Comparison of ENCODE assay signal across 1 cellular context in genomic region chr5:139517683-139518564, GRCh38.
TF ChIP-seq lines count a peak whose summit lies in the region.

No MANE protein-coding gene starts in this region.

TF ChIP-seq in WTC11, 78 proteins besides CTCF, POLR2A, EP300 and RAD21 (continued from another document and continues in another):
- TF ChIP-seq ZNF281 (CRISPR knock-in tag; IDR thresholded peaks at IDR 0.05) (no peak), IRF2 (CRISPR knock-in tag; IDR thresholded peaks at IDR 0.05; ENCODE audit: borderline replicate concordance, low read depth) (no peak), ZNF263 (CRISPR knock-in tag; IDR thresholded peaks at IDR 0.05; ENCODE audit: low read depth) (0 out of 2 replicates have a peak, but pooled peaks have one; percentile 9), ZNF396 (CRISPR knock-in tag; IDR thresholded peaks at IDR 0.05; ENCODE audit: borderline replicate concordance) (no peak), KAT7 (CRISPR knock-in tag; IDR thresholded peaks at IDR 0.05; ENCODE audit: borderline replicate concordance) (peak; percentile 83; the same call in 1 of the 2 replicates), IRF1 (CRISPR knock-in tag; IDR thresholded peaks at IDR 0.05) (peak; percentile 65; the same call in 1 of the 2 replicates), E2F1 (CRISPR knock-in tag; IDR thresholded peaks at IDR 0.05) (no peak), ELF4 (CRISPR knock-in tag; IDR thresholded peaks at IDR 0.05; ENCODE audit: low read depth) (no peak), NR2C2 (CRISPR knock-in tag; IDR thresholded peaks at IDR 0.05) (no peak), JAZF1 (CRISPR knock-in tag; IDR thresholded peaks at IDR 0.05) (no peak), MYBL2 (CRISPR knock-in tag; IDR thresholded peaks at IDR 0.05) (peak; percentile 69; the same call in 1 of the 2 replicates), ZNF219 (CRISPR knock-in tag; IDR thresholded peaks at IDR 0.05; ENCODE audit: borderline replicate concordance) (no peak), STAT6 (CRISPR knock-in tag; conservative IDR thresholded peaks at IDR 0.05; ENCODE audit: low read depth) (no peak), TEAD4 (CRISPR knock-in tag; IDR thresholded peaks at IDR 0.05) (peak; percentile 23; the same call in 1 of the 2 replicates), SMAD4 (CRISPR knock-in tag; IDR thresholded peaks at IDR 0.05) (peak; percentile 25; the same call in 1 of the 2 replicates), HMGA2 (CRISPR knock-in tag; IDR thresholded peaks at IDR 0.05) (0 out of 2 replicates have a peak, but pooled peaks have one; percentile 17), ATF6 (CRISPR knock-in tag; IDR thresholded peaks at IDR 0.05) (no peak), ERG (CRISPR knock-in tag; IDR thresholded peaks at IDR 0.05) (no peak), FOXP4 (CRISPR knock-in tag; IDR thresholded peaks at IDR 0.05) (peak; percentile 75), NR1H2 (CRISPR knock-in tag; IDR thresholded peaks at IDR 0.05) (no peak), CDX4 (CRISPR knock-in tag; IDR thresholded peaks at IDR 0.05; ENCODE audit: borderline replicate concordance) (no peak), NFATC4 (CRISPR knock-in tag; IDR thresholded peaks at IDR 0.05) (no peak), TP53 (CRISPR knock-in tag; IDR thresholded peaks at IDR 0.05) (peak; percentile 32; the same call in 1 of the 2 replicates), ZNF138 (CRISPR knock-in tag; conservative IDR thresholded peaks at IDR 0.05) (no peak), USF2 (CRISPR knock-in tag; IDR thresholded peaks at IDR 0.05) (no peak), JUN (CRISPR knock-in tag; IDR thresholded peaks at IDR 0.05) (peak; percentile 88; the same call in 1 of the 2 replicates), FOXK1 (CRISPR knock-in tag; IDR thresholded peaks at IDR 0.05) (no peak), ZBTB21 (CRISPR knock-in tag; IDR thresholded peaks at IDR 0.05; ENCODE audit: borderline replicate concordance) (peak; percentile 74; the same call in 1 of the 2 replicates), MXD4 (CRISPR knock-in tag; IDR thresholded peaks at IDR 0.05; ENCODE audit: borderline replicate concordance) (no peak), OVOL2 (CRISPR knock-in tag; IDR thresholded peaks at IDR 0.05; ENCODE audit: borderline replicate concordance) (no peak), ATF2 (CRISPR knock-in tag; IDR thresholded peaks at IDR 0.05; ENCODE audit: borderline replicate concordance, low read depth) (peak; percentile 66; the same call in 1 of the 2 replicates), PREB (CRISPR knock-in tag; IDR thresholded peaks at IDR 0.05; ENCODE audit: borderline replicate concordance) (no peak), ZNF317 (CRISPR knock-in tag; IDR thresholded peaks at IDR 0.05; ENCODE audit: borderline replicate concordance, low read depth) (no peak), RELA (CRISPR knock-in tag; IDR thresholded peaks at IDR 0.05; ENCODE audit: borderline replicate concordance) (peak; percentile 80; the same call in 1 of the 2 replicates), NFYB (CRISPR knock-in tag; conservative IDR thresholded peaks at IDR 0.05; ENCODE audit: low read depth) (0 out of 2 replicates have a peak, but pooled peaks have one; percentile 14), ZMAT4 (CRISPR knock-in tag; IDR thresholded peaks at IDR 0.05) (no peak), GTF2I (CRISPR knock-in tag; conservative IDR thresholded peaks at IDR 0.05) (no peak), RORB (CRISPR knock-in tag; IDR thresholded peaks at IDR 0.05) (no peak)
